Comparison of ENCODE assay signal across 1 cellular context in the genomic region with DNA sequence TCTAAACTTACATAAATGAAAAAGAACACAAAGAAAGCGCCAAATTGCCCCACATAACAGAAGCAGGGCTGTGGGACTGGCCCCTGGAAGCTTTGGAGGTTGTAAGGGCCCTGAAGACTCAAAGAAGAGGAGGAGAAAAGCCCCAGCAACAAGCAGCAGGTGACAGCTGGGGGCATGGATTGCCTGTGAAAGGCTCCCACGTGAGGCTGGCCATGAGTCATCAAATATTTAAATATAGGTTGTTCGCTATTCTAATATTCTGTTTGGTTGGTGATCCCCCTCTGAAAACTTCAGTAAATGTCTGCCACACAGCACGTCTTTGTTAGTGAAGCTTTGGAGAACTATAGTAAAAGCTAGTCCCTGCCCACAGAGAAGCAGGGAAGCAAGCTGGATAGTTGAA.
TF ChIP-seq lines count a peak whose summit lies in the region.

No MANE protein-coding gene starts in this region.

TF ChIP-seq in K562, 482 proteins besides CTCF, POLR2A, EP300 and RAD21 (continued from another document and continues in another):
- TF ChIP-seq, protein P1, sequence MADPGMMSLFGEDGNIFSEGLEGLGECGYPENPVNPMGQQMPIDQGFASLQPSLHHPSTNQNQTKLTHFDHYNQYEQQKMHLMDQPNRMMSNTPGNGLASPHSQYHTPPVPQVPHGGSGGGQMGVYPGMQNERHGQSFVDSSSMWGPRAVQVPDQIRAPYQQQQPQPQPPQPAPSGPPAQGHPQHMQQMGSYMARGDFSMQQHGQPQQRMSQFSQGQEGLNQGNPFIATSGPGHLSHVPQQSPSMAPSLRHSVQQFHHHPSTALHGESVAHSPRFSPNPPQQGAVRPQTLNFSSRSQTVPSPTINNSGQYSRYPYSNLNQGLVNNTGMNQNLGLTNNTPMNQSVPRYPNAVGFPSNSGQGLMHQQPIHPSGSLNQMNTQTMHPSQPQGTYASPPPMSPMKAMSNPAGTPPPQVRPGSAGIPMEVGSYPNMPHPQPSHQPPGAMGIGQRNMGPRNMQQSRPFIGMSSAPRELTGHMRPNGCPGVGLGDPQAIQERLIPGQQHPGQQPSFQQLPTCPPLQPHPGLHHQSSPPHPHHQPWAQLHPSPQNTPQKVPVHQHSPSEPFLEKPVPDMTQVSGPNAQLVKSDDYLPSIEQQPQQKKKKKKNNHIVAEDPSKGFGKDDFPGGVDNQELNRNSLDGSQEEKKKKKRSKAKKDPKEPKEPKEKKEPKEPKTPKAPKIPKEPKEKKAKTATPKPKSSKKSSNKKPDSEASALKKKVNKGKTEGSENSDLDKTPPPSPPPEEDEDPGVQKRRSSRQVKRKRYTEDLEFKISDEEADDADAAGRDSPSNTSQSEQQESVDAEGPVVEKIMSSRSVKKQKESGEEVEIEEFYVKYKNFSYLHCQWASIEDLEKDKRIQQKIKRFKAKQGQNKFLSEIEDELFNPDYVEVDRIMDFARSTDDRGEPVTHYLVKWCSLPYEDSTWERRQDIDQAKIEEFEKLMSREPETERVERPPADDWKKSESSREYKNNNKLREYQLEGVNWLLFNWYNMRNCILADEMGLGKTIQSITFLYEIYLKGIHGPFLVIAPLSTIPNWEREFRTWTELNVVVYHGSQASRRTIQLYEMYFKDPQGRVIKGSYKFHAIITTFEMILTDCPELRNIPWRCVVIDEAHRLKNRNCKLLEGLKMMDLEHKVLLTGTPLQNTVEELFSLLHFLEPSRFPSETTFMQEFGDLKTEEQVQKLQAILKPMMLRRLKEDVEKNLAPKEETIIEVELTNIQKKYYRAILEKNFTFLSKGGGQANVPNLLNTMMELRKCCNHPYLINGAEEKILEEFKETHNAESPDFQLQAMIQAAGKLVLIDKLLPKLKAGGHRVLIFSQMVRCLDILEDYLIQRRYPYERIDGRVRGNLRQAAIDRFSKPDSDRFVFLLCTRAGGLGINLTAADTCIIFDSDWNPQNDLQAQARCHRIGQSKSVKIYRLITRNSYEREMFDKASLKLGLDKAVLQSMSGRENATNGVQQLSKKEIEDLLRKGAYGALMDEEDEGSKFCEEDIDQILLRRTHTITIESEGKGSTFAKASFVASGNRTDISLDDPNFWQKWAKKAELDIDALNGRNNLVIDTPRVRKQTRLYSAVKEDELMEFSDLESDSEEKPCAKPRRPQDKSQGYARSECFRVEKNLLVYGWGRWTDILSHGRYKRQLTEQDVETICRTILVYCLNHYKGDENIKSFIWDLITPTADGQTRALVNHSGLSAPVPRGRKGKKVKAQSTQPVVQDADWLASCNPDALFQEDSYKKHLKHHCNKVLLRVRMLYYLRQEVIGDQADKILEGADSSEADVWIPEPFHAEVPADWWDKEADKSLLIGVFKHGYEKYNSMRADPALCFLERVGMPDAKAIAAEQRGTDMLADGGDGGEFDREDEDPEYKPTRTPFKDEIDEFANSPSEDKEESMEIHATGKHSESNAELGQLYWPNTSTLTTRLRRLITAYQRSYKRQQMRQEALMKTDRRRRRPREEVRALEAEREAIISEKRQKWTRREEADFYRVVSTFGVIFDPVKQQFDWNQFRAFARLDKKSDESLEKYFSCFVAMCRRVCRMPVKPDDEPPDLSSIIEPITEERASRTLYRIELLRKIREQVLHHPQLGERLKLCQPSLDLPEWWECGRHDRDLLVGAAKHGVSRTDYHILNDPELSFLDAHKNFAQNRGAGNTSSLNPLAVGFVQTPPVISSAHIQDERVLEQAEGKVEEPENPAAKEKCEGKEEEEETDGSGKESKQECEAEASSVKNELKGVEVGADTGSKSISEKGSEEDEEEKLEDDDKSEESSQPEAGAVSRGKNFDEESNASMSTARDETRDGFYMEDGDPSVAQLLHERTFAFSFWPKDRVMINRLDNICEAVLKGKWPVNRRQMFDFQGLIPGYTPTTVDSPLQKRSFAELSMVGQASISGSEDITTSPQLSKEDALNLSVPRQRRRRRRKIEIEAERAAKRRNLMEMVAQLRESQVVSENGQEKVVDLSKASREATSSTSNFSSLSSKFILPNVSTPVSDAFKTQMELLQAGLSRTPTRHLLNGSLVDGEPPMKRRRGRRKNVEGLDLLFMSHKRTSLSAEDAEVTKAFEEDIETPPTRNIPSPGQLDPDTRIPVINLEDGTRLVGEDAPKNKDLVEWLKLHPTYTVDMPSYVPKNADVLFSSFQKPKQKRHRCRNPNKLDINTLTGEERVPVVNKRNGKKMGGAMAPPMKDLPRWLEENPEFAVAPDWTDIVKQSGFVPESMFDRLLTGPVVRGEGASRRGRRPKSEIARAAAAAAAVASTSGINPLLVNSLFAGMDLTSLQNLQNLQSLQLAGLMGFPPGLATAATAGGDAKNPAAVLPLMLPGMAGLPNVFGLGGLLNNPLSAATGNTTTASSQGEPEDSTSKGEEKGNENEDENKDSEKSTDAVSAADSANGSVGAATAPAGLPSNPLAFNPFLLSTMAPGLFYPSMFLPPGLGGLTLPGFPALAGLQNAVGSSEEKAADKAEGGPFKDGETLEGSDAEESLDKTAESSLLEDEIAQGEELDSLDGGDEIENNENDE (IDR thresholded peaks at IDR 0.05; ENCODE audit: low read depth, low read length): no peak
- TF ChIP-seq LARP7 (IDR thresholded peaks at IDR 0.05) (no peak), ZNF707 (CRISPR knock-in tag; conservative IDR thresholded peaks at IDR 0.05) (no peak), CBX8 (IDR thresholded peaks at IDR 0.05; ENCODE audit: borderline replicate concordance, extremely low read depth, low read depth, low read length, poor library complexity, severe bottlenecking) (no peak), NFE2L1 (tag; IDR thresholded peaks at IDR 0.05; ENCODE audit: borderline replicate concordance, low read depth) (peak; percentile 36; the same call in 1 of the 2 replicates), MTA1 (IDR thresholded peaks at IDR 0.05; ENCODE audit: borderline replicate concordance) (no peak), RAD51 (IDR thresholded peaks at IDR 0.05; ENCODE audit: borderline replicate concordance, low read depth) (peak; percentile 56; the same call in 1 of the 2 replicates), TEAD1 (CRISPR knock-in tag; IDR thresholded peaks at IDR 0.05) (no peak), STAT5B (CRISPR knock-in tag; IDR thresholded peaks at IDR 0.05) (no peak), MAFK (IDR thresholded peaks at IDR 0.05; ENCODE audit: low read length) (peak; percentile 47; the same call in 1 of the 2 replicates), EZH2 (IDR thresholded peaks at IDR 0.05; ENCODE audit: borderline replicate concordance, low read depth, low read length) (no peak), ZNF133 (CRISPR knock-in tag; IDR thresholded peaks at IDR 0.05) (no peak), GABPA (tag; conservative IDR thresholded peaks at IDR 0.05; ENCODE audit: low read depth) (no peak), RHOXF2B (CRISPR knock-in tag; conservative IDR thresholded peaks at IDR 0.05) (no peak), CCNT2 (IDR thresholded peaks at IDR 0.05; ENCODE audit: borderline replicate concordance, extremely low read depth, insufficient read length, low read depth, low read length) (no peak), ZC3H8 (IDR thresholded peaks at IDR 0.05) (no peak), IRF2 (CRISPR knock-in tag; IDR thresholded peaks at IDR 0.05) (no peak), BHLHE40 (IDR thresholded peaks at IDR 0.05; ENCODE audit: low read length) (peak; percentile 64), FOXJ3 (CRISPR knock-in tag; IDR thresholded peaks at IDR 0.05) (no peak), ZNF764 (CRISPR knock-in tag; IDR thresholded peaks at IDR 0.05; ENCODE audit: low read depth) (no peak), CHCHD3 (CRISPR knock-in tag; IDR thresholded peaks at IDR 0.05) (no peak), FOXA1 (IDR thresholded peaks at IDR 0.05; ENCODE audit: borderline replicate concordance) (no peak), ZFP1 (CRISPR knock-in tag; IDR thresholded peaks at IDR 0.05) (no peak), CXXC5 (CRISPR knock-in tag; IDR thresholded peaks at IDR 0.05) (no peak), EHMT2 (IDR thresholded peaks at IDR 0.05) (no peak), E2F3 (CRISPR knock-in tag; IDR thresholded peaks at IDR 0.05) (no peak), EWSR1 (IDR thresholded peaks at IDR 0.05; ENCODE audit: borderline replicate concordance, low read depth, partially characterized antibody) (no peak), SIN3A (IDR thresholded peaks at IDR 0.05; ENCODE audit: borderline replicate concordance in 2 of 2, control insufficient read depth in 1 of 2, low read depth in 2 of 2, low read length in 2 of 2) (no peak), NFE2 (IDR thresholded peaks at IDR 0.05; ENCODE audit: low read depth) (peak; percentile 73), OTX1 (CRISPR knock-in tag; IDR thresholded peaks at IDR 0.05) (no peak), NR3C1 (CRISPR knock-in tag; IDR thresholded peaks at IDR 0.05) (no peak), POLR3A (IDR thresholded peaks at IDR 0.05; ENCODE audit: borderline replicate concordance, extremely low read depth, insufficient read depth, insufficient read length) (no peak), PTTG1 (tag; IDR thresholded peaks at IDR 0.05; ENCODE audit: low read depth) (no peak), ZZZ3 (IDR thresholded peaks at IDR 0.05) (no peak), SP2 (IDR thresholded peaks at IDR 0.05; ENCODE audit: extremely low read depth, low read depth, low read length, poor library complexity, severe bottlenecking) (no peak), ZNF316 (IDR thresholded peaks at IDR 0.05) (peak; percentile 53)
- TF ChIP-seq, protein P2, sequence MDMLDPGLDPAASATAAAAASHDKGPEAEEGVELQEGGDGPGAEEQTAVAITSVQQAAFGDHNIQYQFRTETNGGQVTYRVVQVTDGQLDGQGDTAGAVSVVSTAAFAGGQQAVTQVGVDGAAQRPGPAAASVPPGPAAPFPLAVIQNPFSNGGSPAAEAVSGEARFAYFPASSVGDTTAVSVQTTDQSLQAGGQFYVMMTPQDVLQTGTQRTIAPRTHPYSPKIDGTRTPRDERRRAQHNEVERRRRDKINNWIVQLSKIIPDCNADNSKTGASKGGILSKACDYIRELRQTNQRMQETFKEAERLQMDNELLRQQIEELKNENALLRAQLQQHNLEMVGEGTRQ (CRISPR knock-in tag; IDR thresholded peaks at IDR 0.05): peak; percentile 61
- TF ChIP-seq, protein P3, sequence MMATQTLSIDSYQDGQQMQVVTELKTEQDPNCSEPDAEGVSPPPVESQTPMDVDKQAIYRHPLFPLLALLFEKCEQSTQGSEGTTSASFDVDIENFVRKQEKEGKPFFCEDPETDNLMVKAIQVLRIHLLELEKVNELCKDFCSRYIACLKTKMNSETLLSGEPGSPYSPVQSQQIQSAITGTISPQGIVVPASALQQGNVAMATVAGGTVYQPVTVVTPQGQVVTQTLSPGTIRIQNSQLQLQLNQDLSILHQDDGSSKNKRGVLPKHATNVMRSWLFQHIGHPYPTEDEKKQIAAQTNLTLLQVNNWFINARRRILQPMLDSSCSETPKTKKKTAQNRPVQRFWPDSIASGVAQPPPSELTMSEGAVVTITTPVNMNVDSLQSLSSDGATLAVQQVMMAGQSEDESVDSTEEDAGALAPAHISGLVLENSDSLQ (IDR thresholded peaks at IDR 0.05): no peak
- TF ChIP-seq, protein P4, sequence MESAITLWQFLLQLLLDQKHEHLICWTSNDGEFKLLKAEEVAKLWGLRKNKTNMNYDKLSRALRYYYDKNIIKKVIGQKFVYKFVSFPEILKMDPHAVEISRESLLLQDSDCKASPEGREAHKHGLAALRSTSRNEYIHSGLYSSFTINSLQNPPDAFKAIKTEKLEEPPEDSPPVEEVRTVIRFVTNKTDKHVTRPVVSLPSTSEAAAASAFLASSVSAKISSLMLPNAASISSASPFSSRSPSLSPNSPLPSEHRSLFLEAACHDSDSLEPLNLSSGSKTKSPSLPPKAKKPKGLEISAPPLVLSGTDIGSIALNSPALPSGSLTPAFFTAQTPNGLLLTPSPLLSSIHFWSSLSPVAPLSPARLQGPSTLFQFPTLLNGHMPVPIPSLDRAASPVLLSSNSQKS (CRISPR knock-in tag; IDR thresholded peaks at IDR 0.05): no peak
- TF ChIP-seq, protein P5, sequence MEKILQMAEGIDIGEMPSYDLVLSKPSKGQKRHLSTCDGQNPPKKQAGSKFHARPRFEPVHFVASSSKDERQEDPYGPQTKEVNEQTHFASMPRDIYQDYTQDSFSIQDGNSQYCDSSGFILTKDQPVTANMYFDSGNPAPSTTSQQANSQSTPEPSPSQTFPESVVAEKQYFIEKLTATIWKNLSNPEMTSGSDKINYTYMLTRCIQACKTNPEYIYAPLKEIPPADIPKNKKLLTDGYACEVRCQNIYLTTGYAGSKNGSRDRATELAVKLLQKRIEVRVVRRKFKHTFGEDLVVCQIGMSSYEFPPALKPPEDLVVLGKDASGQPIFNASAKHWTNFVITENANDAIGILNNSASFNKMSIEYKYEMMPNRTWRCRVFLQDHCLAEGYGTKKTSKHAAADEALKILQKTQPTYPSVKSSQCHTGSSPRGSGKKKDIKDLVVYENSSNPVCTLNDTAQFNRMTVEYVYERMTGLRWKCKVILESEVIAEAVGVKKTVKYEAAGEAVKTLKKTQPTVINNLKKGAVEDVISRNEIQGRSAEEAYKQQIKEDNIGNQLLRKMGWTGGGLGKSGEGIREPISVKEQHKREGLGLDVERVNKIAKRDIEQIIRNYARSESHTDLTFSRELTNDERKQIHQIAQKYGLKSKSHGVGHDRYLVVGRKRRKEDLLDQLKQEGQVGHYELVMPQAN (IDR thresholded peaks at IDR 0.05; ENCODE audit: borderline replicate concordance): no peak
- TF ChIP-seq, protein P6, sequence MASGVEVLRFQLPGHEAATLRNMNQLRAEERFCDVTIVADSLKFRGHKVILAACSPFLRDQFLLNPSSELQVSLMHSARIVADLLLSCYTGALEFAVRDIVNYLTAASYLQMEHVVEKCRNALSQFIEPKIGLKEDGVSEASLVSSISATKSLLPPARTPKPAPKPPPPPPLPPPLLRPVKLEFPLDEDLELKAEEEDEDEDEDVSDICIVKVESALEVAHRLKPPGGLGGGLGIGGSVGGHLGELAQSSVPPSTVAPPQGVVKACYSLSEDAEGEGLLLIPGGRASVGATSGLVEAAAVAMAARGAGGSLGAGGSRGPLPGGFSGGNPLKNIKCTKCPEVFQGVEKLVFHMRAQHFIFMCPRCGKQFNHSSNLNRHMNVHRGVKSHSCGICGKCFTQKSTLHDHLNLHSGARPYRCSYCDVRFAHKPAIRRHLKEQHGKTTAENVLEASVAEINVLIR (CRISPR knock-in tag; IDR thresholded peaks at IDR 0.05): no peak
- TF ChIP-seq, protein P7, sequence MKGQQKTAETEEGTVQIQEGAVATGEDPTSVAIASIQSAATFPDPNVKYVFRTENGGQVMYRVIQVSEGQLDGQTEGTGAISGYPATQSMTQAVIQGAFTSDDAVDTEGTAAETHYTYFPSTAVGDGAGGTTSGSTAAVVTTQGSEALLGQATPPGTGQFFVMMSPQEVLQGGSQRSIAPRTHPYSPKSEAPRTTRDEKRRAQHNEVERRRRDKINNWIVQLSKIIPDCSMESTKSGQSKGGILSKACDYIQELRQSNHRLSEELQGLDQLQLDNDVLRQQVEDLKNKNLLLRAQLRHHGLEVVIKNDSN (CRISPR knock-in tag; IDR thresholded peaks at IDR 0.05): peak; percentile 58
